ENCODE assay signal across 16 cellular contexts in the genomic region with DNA sequence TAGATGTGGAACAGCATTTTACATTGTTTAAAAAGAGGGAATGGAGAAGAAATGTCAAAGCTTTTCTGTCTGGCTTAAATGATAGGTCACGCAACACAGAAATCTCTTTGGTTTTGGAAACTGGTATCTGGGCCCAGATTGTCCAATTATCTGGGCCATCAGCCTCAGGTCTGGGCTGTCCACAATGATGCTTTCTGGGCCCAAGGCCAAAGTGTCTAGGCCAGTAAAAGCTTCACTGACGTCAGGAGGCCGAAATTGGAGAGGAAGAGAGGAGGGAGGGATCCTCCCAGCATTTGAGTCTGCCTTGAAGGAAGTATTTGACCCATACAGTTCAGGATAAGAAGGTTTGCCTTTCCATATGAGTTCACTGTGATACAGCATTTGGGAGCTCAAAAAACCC.
DNase-seq lines count a peak whose midpoint lies in the region; ATAC-seq and TF ChIP-seq lines count a peak whose summit lies in the region.
"Had no signal": no experiment of that assay in that cellular context is flagged by ENCODE, and none has a peak within 500 bp of the region (broad histone marks: within the 10 kb centered on the region; RNA-seq: fewer than 3 reads in every experiment).

No MANE protein-coding gene starts in this region.

- no peak overlapping the region for H3K27ac Mint-ChIP-seq in MCF 10A (ENCODE audit: low read depth, unreplicated experiment)
- H3K27ac Mint-ChIP-seq: activated naive CD8-positive, alpha-beta T cell treated with anti-CD3 and anti-CD28 coated beads, Interleukin-2, amount 10 ng/mL, durations not matched to agents 7 days and 5 days; dendritic cell treated with granulocyte-macrophage colony-stimulating factor and Interleukin-4, amounts not matched to agents 40 ng/mL and 50 ng/mL, for 4 days had no signal

- intact Hi-C loops in MCF 10A (cut with micrococcal nuclease) (no loop called here), breast epithelium (cut with DNase I; ENCODE audit: low total_unique reads) (no loop called here)

- H3K27me3 Mint-ChIP-seq in MCF 10A (ENCODE audit: insufficient read depth, unreplicated experiment), result no peaks in the 10 kb centered on the region

- POLR2A ChIA-PET in MCF 10A (lab: Yijun Ruan, JAX), result no interaction called here

- CTCF ChIA-PET in MCF 10A (lab: Yijun Ruan, JAX), result no interaction called here

- no peaks in the 10 kb centered on the region for H3K9me3 Mint-ChIP-seq in MCF 10A (ENCODE audit: unreplicated experiment)

- peak; percentile 59 for DNase-seq in MCF 10A (ENCODE audit: unreplicated experiment)
- DNase-seq in breast epithelium (ENCODE audit: low spot score in 2 of 2), result no peak
- peak; percentile 93 for DNase-seq in fibroblast of peridontal ligament (ENCODE audit: extremely low read depth)
- DNase-seq in GF-D8 (lab: John Stamatoyannopoulos, UW), result no peak
- no peak for DNase-seq in epidermal melanocyte (ENCODE audit: insufficient read length, low spot score)
- DNase-seq in NCI-H524 (lab: John Stamatoyannopoulos, UW), result no peak
- DNase-seq: activated CD4-positive, alpha-beta T cell treated with anti-CD3 and anti-CD28 coated beads, Interleukin-2, amount 50 U/mL, for 4 hours; activated naive CD8-positive, alpha-beta T cell treated with anti-CD3 and anti-CD28 coated beads, Interleukin-2, amount 10 ng/mL, durations not matched to agents 7 days and 5 days; activated T-cell treated with anti-CD3 and anti-CD28 coated beads, Interleukin-2, amount 50 U/mL, for 1 hour; Calu3; hippocampal formation; left colon had no signal

- BruUV-seq in MCF 10A (replicated peaks; lab: Mats Ljungman, UMichigan), result no TSS peak

- H3K9me3 ChIP-seq in breast epithelium, result peaks cover 14 to 34% of the 10 kb centered on the region in 2 donors

- no peaks in the 10 kb centered on the region for H3K4me1 Mint-ChIP-seq in MCF 10A (ENCODE audit: insufficient read depth, unreplicated experiment)
- H3K4me1 Mint-ChIP-seq: activated naive CD8-positive, alpha-beta T cell treated with anti-CD3 and anti-CD28 coated beads, Interleukin-2, amount 10 ng/mL, durations not matched to agents 7 days and 5 days had no signal

- no peak overlapping the region for H3K27ac ChIP-seq in breast epithelium
- H3K27ac ChIP-seq: SK-N-MC had no signal

- no peaks in the 10 kb centered on the region for H3K27me3 ChIP-seq in breast epithelium

- no peaks in the 10 kb centered on the region for H3K4me1 ChIP-seq in breast epithelium

- H3K4me3 Mint-ChIP-seq in MCF 10A (ENCODE audit: unreplicated experiment), result no peak overlapping the region
- H3K4me3 Mint-ChIP-seq: activated naive CD8-positive, alpha-beta T cell treated with anti-CD3 and anti-CD28 coated beads, Interleukin-2, amount 10 ng/mL, durations not matched to agents 7 days and 5 days; dendritic cell treated with granulocyte-macrophage colony-stimulating factor and Interleukin-4, amounts not matched to agents 40 ng/mL and 50 ng/mL, for 4 days had no signal

- ATAC-seq in SK-N-SH treated with all-trans-retinoic acid at 6 μM for 48 hours, result peak; percentile 96
- no peak for ATAC-seq in HG03432 (IDR thresholded peaks at IDR 0.05; ENCODE audit: unreplicated experiment)
- ATAC-seq: left colon had no signal

- no peak for TF ChIP-seq POLR2A in breast epithelium (IDR thresholded peaks at IDR 0.05)

- no peak overlapping the region for H3K4me3 ChIP-seq in breast epithelium
- H3K4me3 ChIP-seq: SK-N-MC had no signal

- peaks cover 6% of the 10 kb centered on the region for H3K36me3 Mint-ChIP-seq in MCF 10A (ENCODE audit: insufficient read depth, unreplicated experiment)
- H3K36me3 Mint-ChIP-seq: activated naive CD8-positive, alpha-beta T cell treated with anti-CD3 and anti-CD28 coated beads, Interleukin-2, amount 10 ng/mL, durations not matched to agents 7 days and 5 days had no signal

- no peaks in the 10 kb centered on the region for H3K36me3 ChIP-seq in breast epithelium

- TF ChIP-seq CTCF in MCF 10A (IDR thresholded peaks at IDR 0.05; ENCODE audit: unreplicated experiment) (no peak), breast epithelium (IDR thresholded peaks at IDR 0.05) (no peak)

TF ChIP-seq in SK-N-SH treated with all-trans-retinoic acid at 6 μM for 48 hours, 23 proteins besides CTCF, POLR2A, EP300 and RAD21:
- TF ChIP-seq ISL1 (CRISPR knock-in tag; IDR thresholded peaks at IDR 0.05) (peak; percentile 59), TCF4 (CRISPR knock-in tag; IDR thresholded peaks at IDR 0.05; ENCODE audit: borderline replicate concordance) (no peak)

Comparison
In these comparisons a context has a peak if more than half of its experiments do, and no peak if none do; other contexts are left out.
1. DNase-seq: peak in MCF 10A (single experiment) and fibroblast of peridontal ligament (single experiment); none in breast epithelium (0 of 2), GF-D8 (single experiment), epidermal melanocyte (single experiment) and NCI-H524 (0 of 2).